Comparison of ENCODE assay signal across 22 cellular contexts in genomic region chrX:130179170-130179569, GRCh38. TPM values are rescaled to one million over a fixed set of nuclear protein-coding genes. Genes with fewer than 3 reads are reported as not detected.
DNase-seq lines count a peak whose midpoint lies in the region; ATAC-seq, FAIRE-seq and TF ChIP-seq lines count a peak whose summit lies in the region.
"Had no signal": no experiment of that assay in that cellular context is flagged by ENCODE, and none has a peak within 500 bp of the region (broad histone marks: within the 10 kb centered on the region; RNA-seq: fewer than 3 reads in every experiment).

No MANE protein-coding gene starts in this region.

- TF ChIP-seq RAD21 in K562 (CRISPR knock-in tag; conservative IDR thresholded peaks at IDR 0.05 in 1 of 2, IDR thresholded peaks at IDR 0.05 in 1 of 2) (no peak), neural cell (conservative IDR thresholded peaks at IDR 0.05) (no peak)

- no peak overlapping the region for H3K27ac ChIP-seq in HEK293 (ENCODE audit: extremely low read depth, low read depth, low read length)
- peak overlapping the region; percentile 57; the same call in 2 of the 3 replicates for H3K27ac ChIP-seq in K562 (ENCODE audit: extremely low read depth, low read depth, low read length)
- peak overlapping the region; percentile 60 for H3K27ac ChIP-seq in neural cell (ENCODE audit: low read length)
- H3K27ac ChIP-seq in neuronal stem cell (replicated peaks; ENCODE audit: low read length), result no peak overlapping the region
- H3K27ac ChIP-seq: BLaER1 treated with 17β-estradiol and CSF1 and Interleukin-3, amounts not matched to agents 10 nM and 100 nM; VCaP had no signal

- H3K9me3 ChIP-seq in HEK293 (ENCODE audit: control insufficient read depth, insufficient read depth, low read depth, low read length) (no peaks in the 10 kb centered on the region), K562 (replicated peaks; ENCODE audit: control insufficient read depth, insufficient read depth, low read depth, low read length) (no peaks in the 10 kb centered on the region), neural cell (ENCODE audit: low read length) (no peaks in the 10 kb centered on the region), neuronal stem cell (replicated peaks in 1 of 2; ENCODE audit: control insufficient read depth in 2 of 2, insufficient read depth in 1 of 2, low read depth in 1 of 2, low read length in 2 of 2) (no peaks in the 10 kb centered on the region)
- H3K9me3 ChIP-seq: BLaER1 treated with 17β-estradiol and CSF1 and Interleukin-3, amounts not matched to agents 10 nM and 100 nM had no signal

- H3K9ac ChIP-seq in K562 (ENCODE audit: insufficient read depth in 1 of 2, low read depth in 2 of 2, low read length in 2 of 2) (peak overlapping the region; percentile 1 to 41; a peak in 2 of 4 replicates), neural cell (ENCODE audit: low read length) (peak overlapping the region; percentile 23), neuronal stem cell (ENCODE audit: low read depth, low read length, poor library complexity) (no peak overlapping the region)
- H3K9ac ChIP-seq: BLaER1 treated with 17β-estradiol and CSF1 and Interleukin-3, amounts not matched to agents 10 nM and 100 nM had no signal

- H3K4me2 ChIP-seq in K562 (ENCODE audit: insufficient read depth, low read length) (peak overlapping the region; percentile 23; the same call in 1 of the 2 replicates), neural cell (ENCODE audit: low read length) (no peak overlapping the region), neuronal stem cell (ENCODE audit: insufficient read depth, low read length, poor library complexity, severe bottlenecking) (no peak overlapping the region)

- TF ChIP-seq CTCF in HEK293 (tag by site-specific recombination; IDR thresholded peaks at IDR 0.05) (no peak), K562 (IDR thresholded peaks at IDR 0.05 in 2 of 3, conservative IDR thresholded peaks at IDR 0.05 in 1 of 3; ENCODE audit: insufficient read depth in 2 of 3, low read depth in 1 of 3, low read length in 3 of 3) (no peak), neural cell (IDR thresholded peaks at IDR 0.05; ENCODE audit: poor library complexity, severe bottlenecking) (no peak)

- no peak overlapping the region for H3K4ac ChIP-seq in neuronal stem cell (ENCODE audit: low read length)

- WGBS in K562 (ENCODE audit: insufficient coverage, low coverage, missing lambda C conversion rate), result 22% methylated on average over 5 of the region's 5 CpGs
- WGBS in neuronal stem cell (ENCODE audit: extremely low coverage in 2 of 2, insufficient read length in 2 of 2, insufficient replicate concordance in 1 of 2), 2 donors, result no CpG with 5 or more reads among the region's 5 CpGs

- peaks cover 4% of the 10 kb centered on the region for H3K9me1 ChIP-seq in K562 (ENCODE audit: control insufficient read depth, insufficient read depth, low read length)

- no peak overlapping the region for H3K18ac ChIP-seq in neuronal stem cell (ENCODE audit: low read length)

- intact Hi-C loops in K562 (cut with micrococcal nuclease), result no loop called here

- in situ Hi-C loops in K562 (cut with MboI), result no loop called here

- no peaks in the 10 kb centered on the region for H3K9me2 ChIP-seq in neural cell (ENCODE audit: insufficient read depth, low read length)

- no peak overlapping the region for H2BK5ac ChIP-seq in neuronal stem cell (ENCODE audit: low read length)

- no peak overlapping the region for H2BK15ac ChIP-seq in neuronal stem cell (ENCODE audit: low read length)

- peaks cover 6% of the 10 kb centered on the region; the same call in 1 of the 2 replicates for H3K4me1 ChIP-seq in HEK293 (ENCODE audit: control insufficient read depth, insufficient read depth, low read length)
- H3K4me1 ChIP-seq in K562 (replicated peaks in 1 of 2; ENCODE audit: control insufficient read depth in 2 of 2, insufficient read depth in 2 of 2, low read length in 2 of 2), result peaks cover 11 to 22% of the 10 kb centered on the region in 2 experiments; a peak in 4 of 5 replicates
- peaks cover 0 to 5% of the 10 kb centered on the region in 2 donors for H3K4me1 ChIP-seq in neuronal stem cell (ENCODE audit: control insufficient read depth in 2 of 2, insufficient read depth in 1 of 2, low read depth in 1 of 2, low read length in 2 of 2)

- no peak for TF ChIP-seq POLR2A in K562 (conservative IDR thresholded peaks at IDR 0.05)

- H3K4me3 ChIP-seq in HEK293 (ENCODE audit: low read depth, low read length) (no peak overlapping the region), K562 (no peak overlapping the region), neural cell (ENCODE audit: low read length) (peak overlapping the region; percentile 39), neuronal stem cell (ENCODE audit: low read length in 2 of 2) (no peak overlapping the region)
- H3K4me3 ChIP-seq: BLaER1 treated with 17β-estradiol and CSF1 and Interleukin-3, amounts not matched to agents 10 nM and 100 nM; GM12878 had no signal

- no peaks in the 10 kb centered on the region for H3K27me3 Mint-ChIP-seq in activated CD4-positive, alpha-beta T cell treated with anti-CD3 and anti-CD28 coated beads, Interleukin-2, amount 10 ng/mL, durations not matched to agents 7 days and 5 days

- H3K27me3 ChIP-seq in K562 (ENCODE audit: control insufficient read depth in 2 of 2, insufficient read depth in 2 of 2, low read length in 2 of 2) (0 out of 5 replicates have a peak, but pooled peaks cover 0 to under 1% of the 10 kb centered on the region in 2 experiments), neural cell (ENCODE audit: insufficient read depth, low read depth, low read length) (no peaks in the 10 kb centered on the region), neuronal stem cell (ENCODE audit: control insufficient read depth in 3 of 3, insufficient read depth in 3 of 3, low read depth in 1 of 3, low read length in 3 of 3) (no peaks in the 10 kb centered on the region)

- DNase-seq in activated CD4-positive, alpha-beta T cell treated with anti-CD3 and anti-CD28 coated beads, Interleukin-2, amount 10 ng/mL, durations not matched to agents 7 days and 5 days, result no peak
- DNase-seq in activated CD4-positive, alpha-beta T cell treated with anti-CD3 and anti-CD28 coated beads for 4 hours, result no peak
- DNase-seq in K562 (ENCODE audit: extremely low read depth in 1 of 4, low spot score in 3 of 4) (peak in 2 of 4 experiments; percentile 21 to 26), neuronal stem cell (ENCODE audit: low spot score) (no peak), medulla oblongata (ENCODE audit: extremely low spot score) (no peak)
- DNase-seq: activated effector memory CD4-positive, alpha-beta T cell treated with anti-CD3 and anti-CD28 coated beads, Interleukin-2, amount 50 U/mL, for 16 hours; cortex of kidney; Kasumi-1; NCI-H1092; NCI-H2029 treated with DMSO at 0.1 percent for 48 hours; NCI-H446; RPMI8226 had no signal

- H3K23ac ChIP-seq in neuronal stem cell (ENCODE audit: low read depth, low read length, poor library complexity), result no peak overlapping the region

- no peak overlapping the region for H2AK5ac ChIP-seq in neuronal stem cell (ENCODE audit: low read depth, low read length)

- H3K36me3 Mint-ChIP-seq in activated CD4-positive, alpha-beta T cell treated with anti-CD3 and anti-CD28 coated beads, Interleukin-2, amount 10 ng/mL, durations not matched to agents 7 days and 5 days (ENCODE audit: low read depth), result peaks cover 36% of the 10 kb centered on the region

- H4K8ac ChIP-seq in neuronal stem cell (ENCODE audit: low read depth, low read length), result no peak overlapping the region

- peak overlapping the region; percentile 47 for H3K27ac Mint-ChIP-seq in activated CD4-positive, alpha-beta T cell treated with anti-CD3 and anti-CD28 coated beads, Interleukin-2, amount 10 ng/mL, durations not matched to agents 7 days and 5 days

- H4K20me1 ChIP-seq in K562 (replicated peaks; ENCODE audit: control insufficient read depth, insufficient read depth, low read length) (peaks cover 11% of the 10 kb centered on the region), neural cell (ENCODE audit: insufficient read depth) (no peaks in the 10 kb centered on the region)

- CTCF ChIA-PET in activated CD4-positive, alpha-beta T cell treated with anti-CD3 and anti-CD28 coated beads, Interleukin-2, amount 10 ng/mL, durations not matched to agents 7 days and 5 days (lab: Charles Lee), result no interaction called here
- CTCF ChIA-PET in HEK293 (lab: Yijun Ruan, JAX) (interaction anchor here (1.0 kb wide), 1 partner anchor 59 kb away, joined by 3 read pairs; no protein-coding TSS in a partner anchor), K562 (lab: Yijun Ruan, JAX; ENCODE audit: low intra/inter-chr PET ratio) (no interaction called here)

- H2AFZ ChIP-seq in K562 (ENCODE audit: low read depth, low read length), result peak overlapping the region; percentile 32; the same call in 1 of the 2 replicates
- no peak overlapping the region for H2AFZ ChIP-seq in neural cell (ENCODE audit: low read depth, low read length)
- H2AFZ ChIP-seq in neuronal stem cell (ENCODE audit: low read length), result no peak overlapping the region

- H3K4me1 Mint-ChIP-seq in activated CD4-positive, alpha-beta T cell treated with anti-CD3 and anti-CD28 coated beads, Interleukin-2, amount 10 ng/mL, durations not matched to agents 7 days and 5 days, result peaks cover 53% of the 10 kb centered on the region

- no peak overlapping the region for H3K14ac ChIP-seq in neuronal stem cell (ENCODE audit: low read length)

- ATAC-seq in K562, result peak; percentile 33
- no peak for ATAC-seq in HG03139 (IDR thresholded peaks at IDR 0.05; ENCODE audit: unreplicated experiment)
- ATAC-seq: GM12878 had no signal

- H3F3A ChIP-seq in neural cell (ENCODE audit: insufficient read depth, low read length, poor library complexity, severe bottlenecking), result no peaks in the 10 kb centered on the region

- no peak overlapping the region for H2BK120ac ChIP-seq in neuronal stem cell (ENCODE audit: low read depth, low read length)

- H3K36me3 ChIP-seq in HEK293 (ENCODE audit: control insufficient read depth in 2 of 2, insufficient read depth in 1 of 2, low read length in 2 of 2) (no peaks in the 10 kb centered on the region), K562 (ENCODE audit: control insufficient read depth, insufficient read depth, low read length) (no peaks in the 10 kb centered on the region), neural cell (ENCODE audit: insufficient read depth, low read length) (no peaks in the 10 kb centered on the region), neuronal stem cell (replicated peaks in 1 of 2; ENCODE audit: control insufficient read depth in 2 of 2, insufficient read depth in 2 of 2, low read length in 2 of 2) (peaks cover 0 to 1% of the 10 kb centered on the region in 2 donors)
- H3K36me3 ChIP-seq: BLaER1 treated with 17β-estradiol and CSF1 and Interleukin-3, amounts not matched to agents 10 nM and 100 nM had no signal

- POLR2A ChIA-PET in activated CD4-positive, alpha-beta T cell treated with anti-CD3 and anti-CD28 coated beads, Interleukin-2, amount 10 ng/mL, durations not matched to agents 7 days and 5 days (lab: Charles Lee), result no interaction called here
- POLR2A ChIA-PET in HEK293 (lab: Yijun Ruan, JAX) (interaction anchor here (0.5 kb wide), 1 partner anchor 116 kb away, joined by 8 read pairs; no protein-coding TSS in a partner anchor), K562 (lab: Yijun Ruan, JAX) (interaction anchor here (1.0 kb wide), 1 partner anchor 12 kb away, joined by 4 read pairs; no protein-coding TSS in a partner anchor)

- H4K91ac ChIP-seq in neuronal stem cell (ENCODE audit: low read depth, low read length, poor library complexity), result no peak overlapping the region

- no TSS peak for BruUV-seq in K562 (replicated peaks; lab: Mats Ljungman, UMichigan)

- H3K4me3 Mint-ChIP-seq in activated CD4-positive, alpha-beta T cell treated with anti-CD3 and anti-CD28 coated beads, Interleukin-2, amount 10 ng/mL, durations not matched to agents 7 days and 5 days, result no peak overlapping the region

- FAIRE-seq in K562 (lab: Jason Lieb, UNC), result no peak
- FAIRE-seq: A204.1, GM12878, HTR-8/SVneo, islet of Langerhans had no signal

- no peaks in the 10 kb centered on the region for H3K79me1 ChIP-seq in neuronal stem cell (ENCODE audit: low read depth, low read length)

- H3K9me3 Mint-ChIP-seq in activated CD4-positive, alpha-beta T cell treated with anti-CD3 and anti-CD28 coated beads, Interleukin-2, amount 10 ng/mL, durations not matched to agents 7 days and 5 days, result no peaks in the 10 kb centered on the region

- H2BK12ac ChIP-seq in neuronal stem cell (ENCODE audit: low read length), result no peak overlapping the region

- no peak for TF ChIP-seq EP300 in K562 (IDR thresholded peaks at IDR 0.05; ENCODE audit: low read length)
- TF ChIP-seq EP300 in neural cell (conservative IDR thresholded peaks at IDR 0.05; ENCODE audit: poor library complexity, severe bottlenecking), result no peak

- H3K79me2 ChIP-seq in K562 (ENCODE audit: control insufficient read depth, insufficient read depth, low read length), result no peaks in the 10 kb centered on the region
- peaks cover 12% of the 10 kb centered on the region for H3K79me2 ChIP-seq in neural cell (replicated peaks; ENCODE audit: insufficient read depth, low read length)

RNA-seq across cellular contexts. Expression of gene RAB33A, which starts 7.4 kb away (rescaled TPM):
- 10 to 100 TPM; 20.8 to 21.2 TPM for total RNA-seq in activated CD4-positive, alpha-beta T cell treated with anti-CD3 and anti-CD28 coated beads, Interleukin-2, amount 10 ng/mL, durations not matched to agents 7 days and 5 days
- 0.23 TPM in 1 of 2 replicates, not detected in the other for total RNA-seq in K562 (2011; cell fraction: chromatin; rRNA removed; ENCODE audit: low replicate concordance)
- total RNA-seq in K562 (2011; cell fraction: nucleolus; rRNA removed), result 0.33 TPM in 1 of 2 replicates, not detected in the other
- not detected in 2 replicates for total RNA-seq in K562 (2011; cell fraction: nucleoplasm; rRNA removed)
- total RNA-seq in K562 (2014; rRNA removed) (0.09 TPM in 1 of 2 replicates, not detected in the other), K562 (2014; rRNA removed; fragmentation: Illumina TruSeq; extraction: Trizol) (not detected in 2 replicates), K562 (2015; rRNA removed; fragmentation: Illumina TruSeq; extraction: Trizol) (not detected in 2 replicates), K562 (2021) (0.20 TPM in 1 of 2 replicates, not detected in the other)
- polyA plus RNA-seq in K562 (2011; rRNA removed) (0.06 and 0.11 TPM in 2 replicates), K562 (2014; fragmentation: Illumina TruSeq; extraction: Trizol) (not detected in 2 replicates), K562 (2014; fragmentation: Nextera tagmentation; extraction: Ambion mirVana) (under 1 TPM; 0.04 TPM), K562 (2014; rRNA removed) (not detected in 2 replicates), neural cell (74.7 and 95.4 TPM in 2 replicates)
- polyA plus RNA-seq in K562 (2011; cell fraction: cytosol; rRNA removed), result 0.09 TPM in 1 of 2 replicates, not detected in the other
- 0.14 TPM in 1 of 2 replicates, not detected in the other for polyA plus RNA-seq in K562 (2011; cell fraction: nucleus; rRNA removed)
- polyA plus RNA-seq in K562 (2012), result not detected in 2 replicates
- not detected in 2 replicates for polyA minus RNA-seq in K562 (2011; rRNA and poly(A)+ RNA removed)
- polyA minus RNA-seq in K562 (2011; cell fraction: cytosol; rRNA and poly(A)+ RNA removed), result not detected in 2 replicates
- 0.22 and 0.27 TPM in 2 replicates for polyA minus RNA-seq in K562 (2011; cell fraction: nucleus; rRNA and poly(A)+ RNA removed)
- 36.5 and 41.4 TPM in 2 replicates for polyA minus RNA-seq in neural cell
- polyA plus RNA-seq in neuronal stem cell (2013, experiment 1 of 2), result 8.7 TPM
- polyA plus RNA-seq in neuronal stem cell (2013, experiment 2 of 2), result 8.7 TPM
- total RNA-seq: H4 had no signal

RNA-seq across cellular contexts. Expression of gene AIFM1, which starts 13.5 kb away (rescaled TPM):
- 10 to 100 TPM; 32.3 to 40.3 TPM for total RNA-seq in activated CD4-positive, alpha-beta T cell treated with anti-CD3 and anti-CD28 coated beads, Interleukin-2, amount 10 ng/mL, durations not matched to agents 7 days and 5 days
- total RNA-seq in K562 (2011; cell fraction: chromatin; rRNA removed; ENCODE audit: low replicate concordance), result 25.4 and 35.9 TPM in 2 replicates
- total RNA-seq in K562 (2011; cell fraction: nucleolus; rRNA removed), result 14.5 and 20.4 TPM in 2 replicates
- total RNA-seq in K562 (2011; cell fraction: nucleoplasm; rRNA removed), result 21.5 and 24.0 TPM in 2 replicates
- total RNA-seq in K562 (2014; rRNA removed), result 59.9 and 65.0 TPM in 2 replicates
- 101 and 107 TPM in 2 replicates for total RNA-seq in K562 (2014; rRNA removed; fragmentation: Illumina TruSeq; extraction: Trizol)
- 79.9 and 91.4 TPM in 2 replicates for total RNA-seq in K562 (2015; rRNA removed; fragmentation: Illumina TruSeq; extraction: Trizol)
- 80.7 and 85.2 TPM in 2 replicates for total RNA-seq in K562 (2021)
- 85.6 and 111 TPM in 2 replicates for polyA plus RNA-seq in K562 (2011; rRNA removed)
- polyA plus RNA-seq in K562 (2011; cell fraction: cytosol; rRNA removed), result 55.0 and 81.8 TPM in 2 replicates
- polyA plus RNA-seq in K562 (2011; cell fraction: nucleus; rRNA removed), result 40.3 and 74.3 TPM in 2 replicates
- 89.5 and 101 TPM in 2 replicates for polyA plus RNA-seq in K562 (2012)
- 99.0 and 117 TPM in 2 replicates for polyA plus RNA-seq in K562 (2014; fragmentation: Illumina TruSeq; extraction: Trizol)
- 10 to 100 TPM; 51.0 to 62.0 TPM for polyA plus RNA-seq in K562 (2014; fragmentation: Nextera tagmentation; extraction: Ambion mirVana)
- 91.2 and 93.7 TPM in 2 replicates for polyA plus RNA-seq in K562 (2014; rRNA removed)
- 93.8 and 106 TPM in 2 replicates for polyA minus RNA-seq in K562 (2011; rRNA and poly(A)+ RNA removed)
- polyA minus RNA-seq in K562 (2011; cell fraction: cytosol; rRNA and poly(A)+ RNA removed), result 27.8 and 34.7 TPM in 2 replicates
- 10.8 and 24.0 TPM in 2 replicates for polyA minus RNA-seq in K562 (2011; cell fraction: nucleus; rRNA and poly(A)+ RNA removed)
- polyA plus RNA-seq in neural cell, result 24.3 and 33.8 TPM in 2 replicates
- polyA minus RNA-seq in neural cell, result 21.7 and 23.2 TPM in 2 replicates
- 29.1 TPM for polyA plus RNA-seq in neuronal stem cell (2013, experiment 1 of 2)
- 28.9 TPM for polyA plus RNA-seq in neuronal stem cell (2013, experiment 2 of 2)

Comparison
In these comparisons a context has a peak if more than half of its experiments do, and no peak if none do; other contexts are left out.
1. H3K27ac ChIP-seq: peak in K562 (single experiment) and neural cell (single experiment); none in HEK293 (single experiment) and neuronal stem cell (single experiment).
2. RNA of gene RAB33A, which starts 7.4 kb away (total RNA-seq): 20.8 to 21.2 TPM in activated CD4-positive, alpha-beta T cell treated with anti-CD3 and anti-CD28 coated beads, Interleukin-2, amount 10 ng/mL, durations not matched to agents 7 days and 5 days; 0.09 to 0.33 TPM in K562; every median in the first group is over 10 times any median in the second.